1 cellular context compared by ENCODE assay signal in genomic region chr2:85523906-85524566, GRCh38.
A peak's percentile ranks its signal among the peaks of the same experiment; 100 is the strongest.
TF ChIP-seq lines count a peak whose summit lies in the region.

No MANE protein-coding gene starts in this region.

TF ChIP-seq in HepG2, 621 proteins besides CTCF, POLR2A, EP300 and RAD21:
- TF ChIP-seq ZSCAN31 (CRISPR knock-in tag; IDR thresholded peaks at IDR 0.05; ENCODE audit: low read depth), result no peak
- TF ChIP-seq ZNF574 (CRISPR knock-in tag; IDR thresholded peaks at IDR 0.05), result peak; percentile 10; the same call in 1 of the 2 replicates
- 0 out of 2 replicates have a peak, but pooled peaks have one; percentile 6 for TF ChIP-seq ETV5 (CRISPR knock-in tag; IDR thresholded peaks at IDR 0.05; ENCODE audit: borderline replicate concordance)
- 0 out of 2 replicates have a peak, but pooled peaks have one; percentile 5 for TF ChIP-seq ARID5B (CRISPR knock-in tag; IDR thresholded peaks at IDR 0.05)
- no peak for TF ChIP-seq ZNF251 (CRISPR knock-in tag; IDR thresholded peaks at IDR 0.05)
- TF ChIP-seq REST (IDR thresholded peaks at IDR 0.05; ENCODE audit: borderline replicate concordance in 1 of 2, low read depth in 1 of 2, low read length in 2 of 2), result peak in 1 of 2 experiments; percentile 87; a peak in 3 of 4 replicates
- peak; percentile 64; the same call in 1 of the 2 replicates for TF ChIP-seq MIER2 (CRISPR knock-in tag; IDR thresholded peaks at IDR 0.05)
- 0 out of 2 replicates have a peak, but pooled peaks have one; percentile 26 for TF ChIP-seq DMAP1 (CRISPR knock-in tag; IDR thresholded peaks at IDR 0.05)
